Comparison of ENCODE assay signal across 8 cellular contexts in genomic region chr6:148747493-148748160, GRCh38. TPM values are rescaled to one million over a fixed set of nuclear protein-coding genes. Genes with fewer than 3 reads are reported as not detected.
DNase-seq lines count a peak whose midpoint lies in the region; ATAC-seq and TF ChIP-seq lines count a peak whose summit lies in the region.

No MANE protein-coding gene starts in this region.

- peak overlapping the region; percentile 52 to 96 (median 84) for H3K27ac ChIP-seq in gastroesophageal sphincter
- peak overlapping the region; percentile 83 for H3K27ac ChIP-seq in neuronal stem cell (replicated peaks; ENCODE audit: low read length)

- TF ChIP-seq EP300 in gastroesophageal sphincter (IDR thresholded peaks at IDR 0.05): no peak

- H2AFZ ChIP-seq in neuronal stem cell (ENCODE audit: low read length): peak overlapping the region; percentile 92

- ATAC-seq in activated T-helper 17 cell treated with anti-CD3 and anti-CD28 coated beads, Interleukin-2, amount 50 U/mL, for 72 hours (replicated peaks): peak; percentile 61
- ATAC-seq in gastroesophageal sphincter: peak; percentile 12
- ATAC-seq in HG02588 (IDR thresholded peaks at IDR 0.05; ENCODE audit: unreplicated experiment): no peak
- no peak for ATAC-seq in HG02763 (IDR thresholded peaks at IDR 0.05; ENCODE audit: unreplicated experiment)

- peak overlapping the region; percentile 51 for H2BK120ac ChIP-seq in neuronal stem cell (ENCODE audit: low read depth, low read length)

- H3K4me3 ChIP-seq in gastroesophageal sphincter: peak overlapping the region; percentile 71 to 89
- peak overlapping the region; percentile 86 to 96 for H3K4me3 ChIP-seq in neuronal stem cell (ENCODE audit: low read length in 2 of 2)

- H3K36me3 ChIP-seq in gastroesophageal sphincter: no peaks in the 10 kb centered on the region
- H3K36me3 ChIP-seq in neuronal stem cell (replicated peaks in 1 of 2; ENCODE audit: control insufficient read depth in 2 of 2, insufficient read depth in 2 of 2, low read length in 2 of 2): no peaks in the 10 kb centered on the region

- peak overlapping the region; percentile 94 for H3K4me2 ChIP-seq in neuronal stem cell (ENCODE audit: insufficient read depth, low read length, poor library complexity, severe bottlenecking)

- peak overlapping the region; percentile 95 for H3K9ac ChIP-seq in neuronal stem cell (ENCODE audit: low read depth, low read length, poor library complexity)

- peak overlapping the region; percentile 85 for H2BK12ac ChIP-seq in neuronal stem cell (ENCODE audit: low read length)

- peak overlapping the region; percentile 69 for H2BK5ac ChIP-seq in neuronal stem cell (ENCODE audit: low read length)

- DNase-seq in DMS53 (lab: John Stamatoyannopoulos, UW): peak; percentile 64
- DNase-seq in H4 (ENCODE audit: low spot score): peak; percentile 9
- DNase-seq in NCI-H774 (lab: John Stamatoyannopoulos, UW): peak; percentile 32
- DNase-seq in neuronal stem cell (ENCODE audit: low spot score): peak; percentile 64

- no peaks in the 10 kb centered on the region for H3K36me3 Mint-ChIP-seq in activated T-helper 17 cell treated with anti-CD3 and anti-CD28 coated beads, Interleukin-2, amount 50 U/mL, for 72 hours (ENCODE audit: low read depth)

- no peak overlapping the region for H4K8ac ChIP-seq in neuronal stem cell (ENCODE audit: low read depth, low read length)

- H3K23ac ChIP-seq in neuronal stem cell (ENCODE audit: low read depth, low read length, poor library complexity): peak overlapping the region; percentile 90

- H3K9me3 ChIP-seq in gastroesophageal sphincter (no peaks in the 10 kb centered on the region), neuronal stem cell (replicated peaks in 1 of 2; ENCODE audit: control insufficient read depth in 2 of 2, insufficient read depth in 1 of 2, low read depth in 1 of 2, low read length in 2 of 2) (no peaks in the 10 kb centered on the region)

- TF ChIP-seq POLR2A in gastroesophageal sphincter (IDR thresholded peaks at IDR 0.05): no peak

- H3K18ac ChIP-seq in neuronal stem cell (ENCODE audit: low read length): peak overlapping the region; percentile 96

- no peak for TF ChIP-seq CTCF in gastroesophageal sphincter (IDR thresholded peaks at IDR 0.05)

- H3K9me3 Mint-ChIP-seq in activated T-helper 17 cell treated with anti-CD3 and anti-CD28 coated beads, Interleukin-2, amount 50 U/mL, for 72 hours: no peaks in the 10 kb centered on the region

- no peak overlapping the region for H3K14ac ChIP-seq in neuronal stem cell (ENCODE audit: low read length)

- WGBS in gastroesophageal sphincter (ENCODE audit: low coverage in 1 of 2), 2 donors: no CpG with 5 or more reads among the region's 66 CpGs
- WGBS in neuronal stem cell (ENCODE audit: extremely low coverage in 2 of 2, insufficient read length in 2 of 2, insufficient replicate concordance in 1 of 2), 2 donors: no CpG with 5 or more reads among the region's 66 CpGs

- H3K27me3 ChIP-seq in gastroesophageal sphincter: peaks cover 5% of the 10 kb centered on the region
- H3K27me3 ChIP-seq in neuronal stem cell (ENCODE audit: control insufficient read depth in 3 of 3, insufficient read depth in 3 of 3, low read depth in 1 of 3, low read length in 3 of 3): peaks cover 0 to 6% (median 0%) of the 10 kb centered on the region in 3 experiments

- peak overlapping the region; percentile 26 for H2AK5ac ChIP-seq in neuronal stem cell (ENCODE audit: low read depth, low read length)

- H3K79me1 ChIP-seq in neuronal stem cell (ENCODE audit: low read depth, low read length): peaks cover 7% of the 10 kb centered on the region

- H3K4me1 ChIP-seq in gastroesophageal sphincter (peaks cover 0 to 40% (median 0%) of the 10 kb centered on the region in 3 donors), neuronal stem cell (ENCODE audit: control insufficient read depth in 2 of 2, insufficient read depth in 1 of 2, low read depth in 1 of 2, low read length in 2 of 2) (peaks cover 8% of the 10 kb centered on the region in 2 donors)

- peak overlapping the region; percentile 94 for H3K4me3 Mint-ChIP-seq in activated T-helper 17 cell treated with anti-CD3 and anti-CD28 coated beads, Interleukin-2, amount 50 U/mL, for 72 hours

- H4K91ac ChIP-seq in neuronal stem cell (ENCODE audit: low read depth, low read length, poor library complexity): no peak overlapping the region

- H3K27me3 Mint-ChIP-seq in activated T-helper 17 cell treated with anti-CD3 and anti-CD28 coated beads, Interleukin-2, amount 50 U/mL, for 72 hours: peaks cover 2% of the 10 kb centered on the region

- H2BK15ac ChIP-seq in neuronal stem cell (ENCODE audit: low read length): peak overlapping the region; percentile 46

- no peak overlapping the region for H3K27ac Mint-ChIP-seq in activated T-helper 17 cell treated with anti-CD3 and anti-CD28 coated beads, Interleukin-2, amount 50 U/mL, for 72 hours

- peaks cover 11% of the 10 kb centered on the region for H3K4me1 Mint-ChIP-seq in activated T-helper 17 cell treated with anti-CD3 and anti-CD28 coated beads, Interleukin-2, amount 50 U/mL, for 72 hours

- H3K4ac ChIP-seq in neuronal stem cell (ENCODE audit: low read length): no peak overlapping the region

RNA-seq across cellular contexts. Expression of gene UST, which starts 0.8 kb away (rescaled TPM):
- total RNA-seq in H4 (2014; rRNA removed; shearing (Covaris generic)): 9.3 and 11.7 TPM in 2 replicates
- 1 to 10 TPM; 1.6 to 7.5 TPM for total RNA-seq in activated T-helper 17 cell treated with anti-CD3 and anti-CD28 coated beads, Interleukin-2, amount 50 U/mL, for 72 hours
- total RNA-seq in gastroesophageal sphincter: 10 to 100 TPM; 17.4 to 48.1 (median 32.4) TPM
- polyA plus RNA-seq in neuronal stem cell (2013, experiment 1 of 2): 15.0 TPM
- 15.0 TPM for polyA plus RNA-seq in neuronal stem cell (2013, experiment 2 of 2)

Comparison
In these comparisons a context has a peak if more than half of its experiments do, and no peak if none do; other contexts are left out.
1. DNase-seq: peak in every context shown above with its lines; median percentile 64 in DMS53; 64 in neuronal stem cell; 32 in NCI-H774; 9 in H4.
2. ATAC-seq: peak in activated T-helper 17 cell treated with anti-CD3 and anti-CD28 coated beads, Interleukin-2, amount 50 U/mL, for 72 hours (single experiment) and gastroesophageal sphincter (single experiment); none in HG02588 (single experiment) and HG02763 (single experiment).